In genomic region chr15:77727635-77728311, GRCh38 we compare ENCODE assay signal across 12 cellular contexts.
DNase-seq lines count a peak whose midpoint lies in the region; ATAC-seq and TF ChIP-seq lines count a peak whose summit lies in the region.
"Had no signal": no experiment of that assay in that cellular context is flagged by ENCODE, and none has a peak within 500 bp of the region (broad histone marks: within the 10 kb centered on the region; RNA-seq: fewer than 3 reads in every experiment).

No MANE protein-coding gene starts in this region.

- no peak for TF ChIP-seq CTCF in WTC11 (IDR thresholded peaks at IDR 0.05)

- no peak overlapping the region for H3K27ac Mint-ChIP-seq in WTC11
- no peak overlapping the region for H3K27ac Mint-ChIP-seq in T-helper 2 cell treated with Interferon-gamma antibody and Interleukin-4, amounts not matched to agents 5 μg/mL and 100 μg/mL, for 36 hours
- H3K27ac Mint-ChIP-seq: B cell; CD8-positive, alpha-beta T cell had no signal

- ATAC-seq in Right ventricle myocardium inferior (no peak), left ventricle myocardium superior (no peak), WTC11 (peak; percentile 72)
- ATAC-seq: CD8-positive, alpha-beta T cell had no signal

- peaks cover 8% of the 10 kb centered on the region for H3K4me1 Mint-ChIP-seq in WTC11
- no peaks in the 10 kb centered on the region for H3K4me1 Mint-ChIP-seq in T-helper 2 cell treated with Interferon-gamma antibody and Interleukin-4, amounts not matched to agents 5 μg/mL and 100 μg/mL, for 36 hours (ENCODE audit: low read depth)
- H3K4me1 Mint-ChIP-seq: B cell had no signal

- intact Hi-C loops in Right ventricle myocardium inferior (cut with DNase I): no loop called here
- intact Hi-C loops in left ventricle myocardium superior (cut with micrococcal nuclease): no loop called here

- CTCF ChIA-PET in WTC11 (lab: Charles Lee): interaction anchor here (0.9 to 2.6 kb wide), 3 partner anchors 18 to 94 kb away, joined by 6 to 11 read pairs (median 7); no protein-coding TSS in a partner anchor

- H3K27me3 Mint-ChIP-seq in WTC11 (ENCODE audit: low read depth): no peaks in the 10 kb centered on the region
- no peaks in the 10 kb centered on the region for H3K27me3 Mint-ChIP-seq in T-helper 2 cell treated with Interferon-gamma antibody and Interleukin-4, amounts not matched to agents 5 μg/mL and 100 μg/mL, for 36 hours (ENCODE audit: low read depth)

- H3K4me3 Mint-ChIP-seq in WTC11: no peak overlapping the region
- H3K4me3 Mint-ChIP-seq in T-helper 2 cell treated with Interferon-gamma antibody and Interleukin-4, amounts not matched to agents 5 μg/mL and 100 μg/mL, for 36 hours: no peak overlapping the region
- H3K4me3 Mint-ChIP-seq: B cell; CD8-positive, alpha-beta T cell had no signal

- DNase-seq in Right ventricle myocardium inferior (ENCODE audit: missing footprints) (peak; percentile 1), left ventricle myocardium superior (no peak), WTC11 (ENCODE audit: low spot score) (no peak), islet precursor cell (peak; percentile 65), ecto neural progenitor cell (ENCODE audit: low spot score) (no peak), retina (no peak)
- DNase-seq in T-helper 2 cell treated with Interferon-gamma antibody and Interleukin-4, amounts not matched to agents 5 μg/mL and 100 μg/mL, for 36 hours (ENCODE audit: low spot score): no peak
- DNase-seq: 8988T; Calu3; CD8-positive, alpha-beta T cell; DMS79 treated with DMSO at 0.1 percent for 48 hours had no signal

- no peaks in the 10 kb centered on the region for H3K36me3 Mint-ChIP-seq in WTC11
- no peaks in the 10 kb centered on the region for H3K36me3 Mint-ChIP-seq in T-helper 2 cell treated with Interferon-gamma antibody and Interleukin-4, amounts not matched to agents 5 μg/mL and 100 μg/mL, for 36 hours (ENCODE audit: low read depth)
- H3K36me3 Mint-ChIP-seq: CD8-positive, alpha-beta T cell had no signal

- POLR2A ChIA-PET in WTC11 (lab: Charles Lee): no interaction called here

- no peaks in the 10 kb centered on the region for H3K9me3 Mint-ChIP-seq in WTC11
- H3K9me3 Mint-ChIP-seq in T-helper 2 cell treated with Interferon-gamma antibody and Interleukin-4, amounts not matched to agents 5 μg/mL and 100 μg/mL, for 36 hours: no peaks in the 10 kb centered on the region
- H3K9me3 Mint-ChIP-seq: CD8-positive, alpha-beta T cell had no signal

TF ChIP-seq in WTC11, 78 proteins besides CTCF, POLR2A, EP300 and RAD21:
- TF ChIP-seq ZNF232 (CRISPR knock-in tag; IDR thresholded peaks at IDR 0.05) (no peak), ATF3 (CRISPR knock-in tag; conservative IDR thresholded peaks at IDR 0.05) (no peak), ZNF121 (CRISPR knock-in tag; IDR thresholded peaks at IDR 0.05) (no peak), FOXP1 (CRISPR knock-in tag; IDR thresholded peaks at IDR 0.05; ENCODE audit: borderline replicate concordance) (no peak), IRF2 (CRISPR knock-in tag; IDR thresholded peaks at IDR 0.05; ENCODE audit: borderline replicate concordance, low read depth) (no peak), SOX15 (CRISPR knock-in tag; IDR thresholded peaks at IDR 0.05) (no peak), CBFB (CRISPR knock-in tag; IDR thresholded peaks at IDR 0.05; ENCODE audit: low read depth) (no peak), ZNF317 (CRISPR knock-in tag; IDR thresholded peaks at IDR 0.05; ENCODE audit: borderline replicate concordance, low read depth) (no peak), OVOL2 (CRISPR knock-in tag; IDR thresholded peaks at IDR 0.05; ENCODE audit: borderline replicate concordance) (no peak), E2F1 (CRISPR knock-in tag; IDR thresholded peaks at IDR 0.05) (no peak), ESRRA (CRISPR knock-in tag; IDR thresholded peaks at IDR 0.05; ENCODE audit: borderline replicate concordance) (no peak), ZNF263 (CRISPR knock-in tag; IDR thresholded peaks at IDR 0.05; ENCODE audit: low read depth) (no peak), NFE2L1 (CRISPR knock-in tag; IDR thresholded peaks at IDR 0.05) (no peak), NFATC4 (CRISPR knock-in tag; IDR thresholded peaks at IDR 0.05) (no peak)
- TF ChIP-seq, protein P1, sequence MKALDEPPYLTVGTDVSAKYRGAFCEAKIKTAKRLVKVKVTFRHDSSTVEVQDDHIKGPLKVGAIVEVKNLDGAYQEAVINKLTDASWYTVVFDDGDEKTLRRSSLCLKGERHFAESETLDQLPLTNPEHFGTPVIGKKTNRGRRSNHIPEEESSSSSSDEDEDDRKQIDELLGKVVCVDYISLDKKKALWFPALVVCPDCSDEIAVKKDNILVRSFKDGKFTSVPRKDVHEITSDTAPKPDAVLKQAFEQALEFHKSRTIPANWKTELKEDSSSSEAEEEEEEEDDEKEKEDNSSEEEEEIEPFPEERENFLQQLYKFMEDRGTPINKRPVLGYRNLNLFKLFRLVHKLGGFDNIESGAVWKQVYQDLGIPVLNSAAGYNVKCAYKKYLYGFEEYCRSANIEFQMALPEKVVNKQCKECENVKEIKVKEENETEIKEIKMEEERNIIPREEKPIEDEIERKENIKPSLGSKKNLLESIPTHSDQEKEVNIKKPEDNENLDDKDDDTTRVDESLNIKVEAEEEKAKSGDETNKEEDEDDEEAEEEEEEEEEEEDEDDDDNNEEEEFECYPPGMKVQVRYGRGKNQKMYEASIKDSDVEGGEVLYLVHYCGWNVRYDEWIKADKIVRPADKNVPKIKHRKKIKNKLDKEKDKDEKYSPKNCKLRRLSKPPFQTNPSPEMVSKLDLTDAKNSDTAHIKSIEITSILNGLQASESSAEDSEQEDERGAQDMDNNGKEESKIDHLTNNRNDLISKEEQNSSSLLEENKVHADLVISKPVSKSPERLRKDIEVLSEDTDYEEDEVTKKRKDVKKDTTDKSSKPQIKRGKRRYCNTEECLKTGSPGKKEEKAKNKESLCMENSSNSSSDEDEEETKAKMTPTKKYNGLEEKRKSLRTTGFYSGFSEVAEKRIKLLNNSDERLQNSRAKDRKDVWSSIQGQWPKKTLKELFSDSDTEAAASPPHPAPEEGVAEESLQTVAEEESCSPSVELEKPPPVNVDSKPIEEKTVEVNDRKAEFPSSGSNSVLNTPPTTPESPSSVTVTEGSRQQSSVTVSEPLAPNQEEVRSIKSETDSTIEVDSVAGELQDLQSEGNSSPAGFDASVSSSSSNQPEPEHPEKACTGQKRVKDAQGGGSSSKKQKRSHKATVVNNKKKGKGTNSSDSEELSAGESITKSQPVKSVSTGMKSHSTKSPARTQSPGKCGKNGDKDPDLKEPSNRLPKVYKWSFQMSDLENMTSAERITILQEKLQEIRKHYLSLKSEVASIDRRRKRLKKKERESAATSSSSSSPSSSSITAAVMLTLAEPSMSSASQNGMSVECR (CRISPR knock-in tag; IDR thresholded peaks at IDR 0.05; ENCODE audit: borderline replicate concordance): no peak
- TF ChIP-seq, protein P2, sequence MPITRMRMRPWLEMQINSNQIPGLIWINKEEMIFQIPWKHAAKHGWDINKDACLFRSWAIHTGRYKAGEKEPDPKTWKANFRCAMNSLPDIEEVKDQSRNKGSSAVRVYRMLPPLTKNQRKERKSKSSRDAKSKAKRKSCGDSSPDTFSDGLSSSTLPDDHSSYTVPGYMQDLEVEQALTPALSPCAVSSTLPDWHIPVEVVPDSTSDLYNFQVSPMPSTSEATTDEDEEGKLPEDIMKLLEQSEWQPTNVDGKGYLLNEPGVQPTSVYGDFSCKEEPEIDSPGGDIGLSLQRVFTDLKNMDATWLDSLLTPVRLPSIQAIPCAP (CRISPR knock-in tag; IDR thresholded peaks at IDR 0.05): no peak
- TF ChIP-seq, protein P3, sequence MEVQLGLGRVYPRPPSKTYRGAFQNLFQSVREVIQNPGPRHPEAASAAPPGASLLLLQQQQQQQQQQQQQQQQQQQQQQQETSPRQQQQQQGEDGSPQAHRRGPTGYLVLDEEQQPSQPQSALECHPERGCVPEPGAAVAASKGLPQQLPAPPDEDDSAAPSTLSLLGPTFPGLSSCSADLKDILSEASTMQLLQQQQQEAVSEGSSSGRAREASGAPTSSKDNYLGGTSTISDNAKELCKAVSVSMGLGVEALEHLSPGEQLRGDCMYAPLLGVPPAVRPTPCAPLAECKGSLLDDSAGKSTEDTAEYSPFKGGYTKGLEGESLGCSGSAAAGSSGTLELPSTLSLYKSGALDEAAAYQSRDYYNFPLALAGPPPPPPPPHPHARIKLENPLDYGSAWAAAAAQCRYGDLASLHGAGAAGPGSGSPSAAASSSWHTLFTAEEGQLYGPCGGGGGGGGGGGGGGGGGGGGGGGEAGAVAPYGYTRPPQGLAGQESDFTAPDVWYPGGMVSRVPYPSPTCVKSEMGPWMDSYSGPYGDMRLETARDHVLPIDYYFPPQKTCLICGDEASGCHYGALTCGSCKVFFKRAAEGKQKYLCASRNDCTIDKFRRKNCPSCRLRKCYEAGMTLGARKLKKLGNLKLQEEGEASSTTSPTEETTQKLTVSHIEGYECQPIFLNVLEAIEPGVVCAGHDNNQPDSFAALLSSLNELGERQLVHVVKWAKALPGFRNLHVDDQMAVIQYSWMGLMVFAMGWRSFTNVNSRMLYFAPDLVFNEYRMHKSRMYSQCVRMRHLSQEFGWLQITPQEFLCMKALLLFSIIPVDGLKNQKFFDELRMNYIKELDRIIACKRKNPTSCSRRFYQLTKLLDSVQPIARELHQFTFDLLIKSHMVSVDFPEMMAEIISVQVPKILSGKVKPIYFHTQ (CRISPR knock-in tag; IDR thresholded peaks at IDR 0.05): no peak
TF ChIP-seq in WTC11: peak in this region for 0.

Comparison
In these comparisons a context has a peak if more than half of its experiments do, and no peak if none do; other contexts are left out.
1. DNase-seq: peak in Right ventricle myocardium inferior (single experiment) and islet precursor cell (single experiment); none in left ventricle myocardium superior (single experiment), WTC11 (single experiment), ecto neural progenitor cell (single experiment), T-helper 2 cell treated with Interferon-gamma antibody and Interleukin-4, amounts not matched to agents 5 μg/mL and 100 μg/mL, for 36 hours (single experiment) and retina (single experiment).